ENCODE assay signal across 33 cellular contexts in the genomic region with DNA sequence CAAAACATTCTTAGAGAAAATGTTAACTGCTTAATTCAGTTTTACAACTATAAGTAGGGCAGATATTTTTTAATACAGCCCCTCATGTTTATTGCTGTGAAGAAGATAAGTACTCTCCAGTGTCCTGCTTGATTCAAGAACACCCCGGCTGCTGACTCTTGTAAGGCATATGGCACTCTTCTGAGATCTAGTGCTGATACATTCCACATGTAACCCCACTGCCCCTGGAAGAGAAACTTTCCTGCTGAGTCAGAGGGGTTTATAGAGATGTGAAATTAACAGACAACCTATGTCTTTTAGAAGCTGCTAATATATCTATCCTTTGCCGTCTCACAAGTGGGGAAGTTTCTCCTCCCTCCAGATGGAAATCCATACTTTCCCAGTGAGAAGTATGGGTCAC. TPM values are rescaled to one million over a fixed set of nuclear protein-coding genes. Genes with fewer than 3 reads are reported as not detected.
"Had no signal": no experiment of that assay in that cellular context is flagged by ENCODE, and none has a peak within 500 bp of the region (broad histone marks: within the 10 kb centered on the region; RNA-seq: fewer than 3 reads in every experiment).

No MANE protein-coding gene starts in this region.

- H3K4me3 ChIP-seq: esophagus muscularis mucosa, gastroesophageal sphincter, hepatocyte, right lobe of liver, skin epidermis, thoracic aorta had no signal

- H3K27me3 Mint-ChIP-seq: activated CD4-positive, alpha-beta memory T cell treated with anti-CD3 and anti-CD28 coated beads, Interleukin-2, amount 10 ng/mL, durations not matched to agents 7 days and 5 days; activated CD4-positive, alpha-beta T cell treated with anti-CD3 and anti-CD28 coated beads, Interleukin-2, amount 10 ng/mL, durations not matched to agents 24 days and 14 days; activated T-helper 17 cell treated with anti-CD3 and anti-CD28 coated beads, Interleukin-2, amount 50 U/mL, for 72 hours; central memory CD8-positive, alpha-beta T cell; naive B cell; stimulated activated naive CD8-positive, alpha-beta T cell treated with anti-CD3 and anti-CD28 coated beads, Interleukin-15, Interleukin-2, amounts not matched to agents 100 ng/mL and 50 ng/mL, for 24 hours had no signal

- ATAC-seq: activated T-cell treated with anti-CD3 and anti-CD28 coated beads, Interleukin-2, amount 50 U/mL, for 4 hours; activated T-helper 17 cell treated with anti-CD3 and anti-CD28 coated beads, Interleukin-2, amount 50 U/mL, for 72 hours; gastroesophageal sphincter; left cardiac atrium; left ventricle myocardium superior; right lobe of liver; T-helper 17 cell had no signal

- H3K4me1 Mint-ChIP-seq: activated CD4-positive, alpha-beta memory T cell treated with anti-CD3 and anti-CD28 coated beads, Interleukin-2, amount 10 ng/mL, durations not matched to agents 7 days and 5 days; activated CD4-positive, alpha-beta T cell treated with anti-CD3 and anti-CD28 coated beads, Interleukin-2, amount 10 ng/mL, durations not matched to agents 24 days and 14 days; activated T-helper 17 cell treated with anti-CD3 and anti-CD28 coated beads, Interleukin-2, amount 50 U/mL, for 72 hours; central memory CD8-positive, alpha-beta T cell; naive B cell; T-helper 17 cell had no signal

- H3K27ac Mint-ChIP-seq: activated CD4-positive, alpha-beta memory T cell treated with anti-CD3 and anti-CD28 coated beads, Interleukin-2, amount 10 ng/mL, durations not matched to agents 7 days and 5 days; activated CD4-positive, alpha-beta T cell treated with anti-CD3 and anti-CD28 coated beads, Interleukin-2, amount 10 ng/mL, durations not matched to agents 24 days and 14 days; activated T-helper 17 cell treated with anti-CD3 and anti-CD28 coated beads, Interleukin-2, amount 50 U/mL, for 72 hours; stimulated activated naive CD8-positive, alpha-beta T cell treated with anti-CD3 and anti-CD28 coated beads, Interleukin-15, Interleukin-2, amounts not matched to agents 100 ng/mL and 50 ng/mL, for 24 hours; T-helper 17 cell had no signal

- H3K9me3 Mint-ChIP-seq: activated CD4-positive, alpha-beta memory T cell treated with anti-CD3 and anti-CD28 coated beads, Interleukin-2, amount 10 ng/mL, durations not matched to agents 7 days and 5 days; activated CD4-positive, alpha-beta T cell treated with anti-CD3 and anti-CD28 coated beads, Interleukin-2, amount 10 ng/mL, durations not matched to agents 24 days and 14 days; activated T-cell treated with anti-CD3 and anti-CD28 coated beads, Interleukin-2, amount 50 U/mL, for 4 hours; activated T-helper 17 cell treated with anti-CD3 and anti-CD28 coated beads, Interleukin-2, amount 50 U/mL, for 72 hours; central memory CD8-positive, alpha-beta T cell; nephron progenitor cell; stimulated activated naive CD8-positive, alpha-beta T cell treated with anti-CD3 and anti-CD28 coated beads, Interleukin-15, Interleukin-2, amounts not matched to agents 100 ng/mL and 50 ng/mL, for 24 hours had no signal

- H3K4me3 Mint-ChIP-seq: activated CD4-positive, alpha-beta memory T cell treated with anti-CD3 and anti-CD28 coated beads, Interleukin-2, amount 10 ng/mL, durations not matched to agents 7 days and 5 days; activated CD4-positive, alpha-beta T cell treated with anti-CD3 and anti-CD28 coated beads, Interleukin-2, amount 10 ng/mL, durations not matched to agents 24 days and 14 days; activated T-cell treated with anti-CD3 and anti-CD28 coated beads, Interleukin-2, amount 50 U/mL, for 4 hours; activated T-helper 17 cell treated with anti-CD3 and anti-CD28 coated beads, Interleukin-2, amount 50 U/mL, for 72 hours; central memory CD8-positive, alpha-beta T cell; naive B cell; nephron progenitor cell; stimulated activated naive CD8-positive, alpha-beta T cell treated with anti-CD3 and anti-CD28 coated beads, Interleukin-15, Interleukin-2, amounts not matched to agents 100 ng/mL and 50 ng/mL, for 24 hours; T-helper 17 cell had no signal

- DNase-seq: activated CD4-positive, alpha-beta memory T cell treated with anti-CD3 and anti-CD28 coated beads, Interleukin-2, amount 10 ng/mL, durations not matched to agents 7 days and 5 days; activated CD4-positive, alpha-beta T cell treated with anti-CD3 and anti-CD28 coated beads, Interleukin-2, amount 10 ng/mL, durations not matched to agents 24 days and 14 days; activated CD4-positive, CD25-positive, alpha-beta regulatory T cell treated with anti-CD3 and anti-CD28 coated beads, Interleukin-2, amount 50 U/mL, for 72 hours; activated gamma-delta T cell treated with Interleukin-2 at 50 U/mL for 16 hours; activated naive CD4-positive, alpha-beta T cell treated with anti-CD3 and anti-CD28 coated beads, Interleukin-2, amount 50 U/mL, for 16 hours; activated T-cell treated with anti-CD3 and anti-CD28 coated beads, Interleukin-2, amount 50 U/mL, for 4 hours; amygdala; dermis blood vessel endothelial cell; effector CD4-positive, alpha-beta T cell; left cardiac atrium; left ventricle myocardium superior; naive B cell; nephron progenitor cell; right lobe of liver; stimulated activated CD4-positive, alpha-beta T cell treated with anti-CD3 and anti-CD28 coated beads, Interleukin-12 subunit alpha, Interleukin-12 subunit beta, amount 100 ng/mL, for 4 hours; stimulated activated CD4-positive, alpha-beta T cell treated with anti-CD3 and anti-CD28 coated beads, Interleukin-4, amount 100 ng/mL, for 1 hour; T-helper 17 cell; T1000; trophoblast cell had no signal

- H3K36me3 Mint-ChIP-seq: naive B cell had no signal

RNA-seq across cellular contexts. Expression of a gene that starts 1.0 kb away (rescaled TPM):
- total RNA-seq: activated CD4-positive, alpha-beta memory T cell treated with anti-CD3 and anti-CD28 coated beads, Interleukin-2, amount 10 ng/mL, durations not matched to agents 7 days and 5 days; activated CD4-positive, alpha-beta T cell treated with anti-CD3 and anti-CD28 coated beads, Interleukin-2, amount 10 ng/mL, durations not matched to agents 24 days and 14 days; activated T-cell treated with anti-CD3 and anti-CD28 coated beads, Interleukin-2, amount 50 U/mL, for 4 hours; bronchial epithelial cell; dermis blood vessel endothelial cell; gastroesophageal sphincter; hepatocyte; left cardiac atrium; left ventricle myocardium superior; lung microvascular endothelial cell; osteocyte; posterior vena cava; right lobe of liver; subcutaneous adipose tissue; T-helper 17 cell had no signal
- polyA plus RNA-seq: keratinocyte had no signal
